Comparison of ENCODE assay signal across 9 cellular contexts in genomic region chr14:75247286-75247922, GRCh38. TPM values are rescaled to one million over a fixed set of nuclear protein-coding genes. Genes with fewer than 3 reads are reported as not detected.
A peak's percentile ranks its signal among the peaks of the same experiment; 100 is the strongest.
DNase-seq lines count a peak whose midpoint lies in the region; ATAC-seq and TF ChIP-seq lines count a peak whose summit lies in the region.
"Had no signal": no experiment of that assay in that cellular context is flagged by ENCODE, and none has a peak within 500 bp of the region (broad histone marks: within the 10 kb centered on the region; RNA-seq: fewer than 3 reads in every experiment).

No MANE protein-coding gene starts in this region.

- no peak overlapping the region for H2BK15ac ChIP-seq in neuronal stem cell (ENCODE audit: low read length)

- no peaks in the 10 kb centered on the region for H3K36me3 ChIP-seq in neuronal stem cell (replicated peaks in 1 of 2; ENCODE audit: control insufficient read depth in 2 of 2, insufficient read depth in 2 of 2, low read length in 2 of 2)
- H3K36me3 ChIP-seq: pancreas had no signal

- H2BK120ac ChIP-seq in neuronal stem cell (ENCODE audit: low read depth, low read length) = no peak overlapping the region

- no peak overlapping the region for H3K4me2 ChIP-seq in neuronal stem cell (ENCODE audit: insufficient read depth, low read length, poor library complexity, severe bottlenecking)

- no peak overlapping the region for H3K9ac ChIP-seq in neuronal stem cell (ENCODE audit: low read depth, low read length, poor library complexity)

- no peak overlapping the region for H3K4me3 Mint-ChIP-seq in chondrocyte (ENCODE audit: unreplicated experiment)

- H2AK5ac ChIP-seq in neuronal stem cell (ENCODE audit: low read depth, low read length) = no peak overlapping the region

- WGBS in neuronal stem cell (ENCODE audit: extremely low coverage in 2 of 2, insufficient read length in 2 of 2, insufficient replicate concordance in 1 of 2), 2 donors = no CpG with 5 or more reads among the region's 15 CpGs
- 44% methylated on average over 15 of the region's 15 CpGs for WGBS in right cardiac atrium

- H2AFZ ChIP-seq in neuronal stem cell (ENCODE audit: low read length) = no peak overlapping the region

- H3K18ac ChIP-seq in neuronal stem cell (ENCODE audit: low read length) = no peak overlapping the region

- intact Hi-C loops in right cardiac atrium (cut with DNase I) = no loop called here

- no peaks in the 10 kb centered on the region for H3K36me3 Mint-ChIP-seq in chondrocyte (ENCODE audit: low read depth)

- no peak overlapping the region for H4K91ac ChIP-seq in neuronal stem cell (ENCODE audit: low read depth, low read length, poor library complexity)

- H3K14ac ChIP-seq in neuronal stem cell (ENCODE audit: low read length) = no peak overlapping the region

- H3K9me3 ChIP-seq in neuronal stem cell (replicated peaks in 1 of 2; ENCODE audit: control insufficient read depth in 2 of 2, insufficient read depth in 1 of 2, low read depth in 1 of 2, low read length in 2 of 2) (no peaks in the 10 kb centered on the region), right cardiac atrium (ENCODE audit: control insufficient read depth, low read length) (no peaks in the 10 kb centered on the region)
- H3K9me3 ChIP-seq: pancreas had no signal

- no peak for ATAC-seq in HG02588 (IDR thresholded peaks at IDR 0.05; ENCODE audit: unreplicated experiment)
- ATAC-seq in right cardiac atrium = no peak
- ATAC-seq: pancreas had no signal

- H3K27ac ChIP-seq in neuronal stem cell (replicated peaks; ENCODE audit: low read length) (no peak overlapping the region), right cardiac atrium (ENCODE audit: low read length) (no peak overlapping the region)
- H3K27ac ChIP-seq: pancreas had no signal

- H3K4me1 ChIP-seq in neuronal stem cell (ENCODE audit: control insufficient read depth in 2 of 2, insufficient read depth in 1 of 2, low read depth in 1 of 2, low read length in 2 of 2) (peaks cover 0 to 2% of the 10 kb centered on the region in 2 donors), right cardiac atrium (ENCODE audit: control insufficient read depth, insufficient read depth, low read length) (no peaks in the 10 kb centered on the region)

- TF ChIP-seq CTCF in GM13976 (IDR thresholded peaks at IDR 0.05; ENCODE audit: borderline replicate concordance, control extremely low read depth, extremely low read depth, insufficient read depth, missing control alignments) (no peak), chondrocyte (IDR thresholded peaks at IDR 0.05) (no peak)

- H3K27me3 Mint-ChIP-seq in chondrocyte (ENCODE audit: low read depth) = peaks cover 3% of the 10 kb centered on the region

- H3K79me1 ChIP-seq in neuronal stem cell (ENCODE audit: low read depth, low read length) = no peaks in the 10 kb centered on the region

- in situ Hi-C loops in GM13976 (cut with MboI; ENCODE audit: low sequenced_read_pairs, unreplicated experiment) = no loop called here

- peak; percentile 47 for DNase-seq in GM13976 (ENCODE audit: low spot score)
- peak; percentile 61 for DNase-seq in activated CD4-positive, alpha-beta T cell treated with anti-CD3 and anti-CD28 coated beads, Interleukin-2, amount 50 U/mL, for 1 hour
- DNase-seq in chondrocyte (ENCODE audit: low spot score) = peak; percentile 32
- DNase-seq in stimulated activated CD4-positive, alpha-beta T cell treated with anti-CD3 and anti-CD28 coated beads, TNF-alpha, amount 100 ng/mL, for 4 hours (ENCODE audit: low read depth in 3 of 3) = peak in 2 of 3 experiments; percentile 18 to 49
- DNase-seq in neuronal stem cell (ENCODE audit: low spot score) = no peak
- DNase-seq in middle frontal gyrus (ENCODE audit: extremely low spot score, low spot score) = no peak
- DNase-seq in right cardiac atrium = no peak
- DNase-seq: pancreas had no signal

- no peak overlapping the region for H3K4me3 ChIP-seq in neuronal stem cell (ENCODE audit: low read length in 2 of 2)
- H3K4me3 ChIP-seq in right cardiac atrium (ENCODE audit: low read length) = no peak overlapping the region
- H3K4me3 ChIP-seq: pancreas had no signal

- H3K23ac ChIP-seq in neuronal stem cell (ENCODE audit: low read depth, low read length, poor library complexity) = no peak overlapping the region

- H2BK5ac ChIP-seq in neuronal stem cell (ENCODE audit: low read length) = no peak overlapping the region

- H3K9me3 Mint-ChIP-seq in chondrocyte (ENCODE audit: low read depth) = no peaks in the 10 kb centered on the region

- H4K8ac ChIP-seq in neuronal stem cell (ENCODE audit: low read depth, low read length) = no peak overlapping the region

- H2BK12ac ChIP-seq in neuronal stem cell (ENCODE audit: low read length) = no peak overlapping the region

- H3K27me3 ChIP-seq in neuronal stem cell (ENCODE audit: control insufficient read depth in 3 of 3, insufficient read depth in 3 of 3, low read depth in 1 of 3, low read length in 3 of 3) (peaks cover 0 to 15% (median 0%) of the 10 kb centered on the region in 3 experiments), right cardiac atrium (ENCODE audit: control insufficient read depth, insufficient read depth) (no peaks in the 10 kb centered on the region)
- H3K27me3 ChIP-seq: pancreas had no signal

- no peak overlapping the region for H3K27ac Mint-ChIP-seq in chondrocyte (ENCODE audit: unreplicated experiment)

- H3K4me1 Mint-ChIP-seq in chondrocyte (ENCODE audit: low read depth) = peaks cover 6% of the 10 kb centered on the region

- no peak overlapping the region for H3K4ac ChIP-seq in neuronal stem cell (ENCODE audit: low read length)

RNA-seq across cellular contexts. Expression of gene FOS, which starts 31.2 kb away (rescaled TPM):
- total RNA-seq in chondrocyte (116 to 175 TPM (median 152 TPM) in 3 replicates), right cardiac atrium (100 to 1,000 TPM in 1 of 4 donors, 10 to 100 TPM in 3; 15.7 to 244 (median 46.3) TPM)
- 20.4 TPM for polyA plus RNA-seq in neuronal stem cell (2013, experiment 1 of 2)
- 21.0 TPM for polyA plus RNA-seq in neuronal stem cell (2013, experiment 2 of 2)
- polyA plus RNA-seq in right cardiac atrium = 144 TPM

Comparison
In these comparisons a context has a peak if more than half of its experiments do, and no peak if none do; other contexts are left out.
1. DNase-seq: peak in GM13976 (single experiment), activated CD4-positive, alpha-beta T cell treated with anti-CD3 and anti-CD28 coated beads, Interleukin-2, amount 50 U/mL, for 1 hour (single experiment), chondrocyte (single experiment) and stimulated activated CD4-positive, alpha-beta T cell treated with anti-CD3 and anti-CD28 coated beads, TNF-alpha, amount 100 ng/mL, for 4 hours (2 of 3); none in neuronal stem cell (single experiment), middle frontal gyrus (single experiment) and right cardiac atrium (0 of 3).